1 cellular context compared by ENCODE assay signal in the genomic region with DNA sequence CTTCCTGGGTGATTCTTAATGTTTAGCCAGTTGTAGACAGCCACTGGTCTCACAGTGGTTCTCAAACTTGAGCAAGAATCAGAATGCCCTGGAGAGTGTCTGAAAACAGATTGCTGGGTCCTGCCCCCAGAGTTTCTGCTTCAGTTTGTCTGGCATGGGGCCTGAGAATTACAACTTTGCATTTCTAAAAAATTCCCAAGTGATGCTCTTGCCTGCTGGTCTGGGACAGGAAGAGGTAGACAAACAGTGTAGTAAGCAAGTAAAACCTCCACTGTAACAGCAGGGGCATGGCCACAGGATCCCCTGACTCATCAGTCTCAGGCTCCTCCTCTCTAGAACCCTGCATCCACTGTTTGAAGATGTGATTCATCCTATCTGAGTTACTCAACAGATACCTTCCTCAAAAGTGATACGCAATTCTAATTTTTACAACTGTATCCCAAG.
A peak's percentile ranks its signal among the peaks of the same experiment; 100 is the strongest.
TF ChIP-seq lines count a peak whose summit lies in the region.

No MANE protein-coding gene starts in this region.

TF ChIP-seq in endothelial cell of umbilical vein, 7 proteins besides CTCF, POLR2A, EP300 and RAD21:
- TF ChIP-seq GATA2 (IDR thresholded peaks at IDR 0.05; ENCODE audit: insufficient read depth, insufficient read length, low read depth, low read length) (no peak), FOS (IDR thresholded peaks at IDR 0.05; ENCODE audit: borderline replicate concordance, insufficient read depth, low read length) (peak; percentile 58)
